ENCODE assay signal across 8 cellular contexts in genomic region chr7:92691578-92691977, GRCh38.
DNase-seq lines count a peak whose midpoint lies in the region; ATAC-seq and TF ChIP-seq lines count a peak whose summit lies in the region.

No MANE protein-coding gene starts in this region.

- peaks cover 30% of the 10 kb centered on the region for H3K4me1 Mint-ChIP-seq in mesothelial cell of epicardium

- CTCF ChIA-PET in PC-3 (lab: Charles Lee): no interaction called here

- ATAC-seq in GM19452 (IDR thresholded peaks at IDR 0.05; ENCODE audit: unreplicated experiment): peak; percentile 83
- ATAC-seq in HG03575 (IDR thresholded peaks at IDR 0.05; ENCODE audit: extremely low read depth, insufficient number of reproducible peaks, low FRiP score, unreplicated experiment): peak; percentile 49
- peak; percentile 77 for ATAC-seq in PC-3
- no peak for ATAC-seq in Right ventricle myocardium inferior

- intact Hi-C loops in PC-3 (cut with micrococcal nuclease) (loop anchor here (1.0 to 5.0 kb wide), 4 partner anchors 70 to 364 kb away; no protein-coding TSS in a partner anchor), Right ventricle myocardium inferior (cut with DNase I) (loop anchor here (10.0 kb wide), 1 partner anchor 167 kb away; the partner anchor contains the start of genes PEX1 and RBM48)

- H4K20me1 ChIP-seq in PC-3 (ENCODE audit: low read length): no peaks in the 10 kb centered on the region

- no peaks in the 10 kb centered on the region for H3K27me3 ChIP-seq in PC-3 (ENCODE audit: low read length)

- TF ChIP-seq CTCF in PC-3 (conservative IDR thresholded peaks at IDR 0.05; ENCODE audit: low read depth, low read length): peak; percentile 81
- peak; percentile 60 for TF ChIP-seq CTCF in mesothelial cell of epicardium (IDR thresholded peaks at IDR 0.05; ENCODE audit: unreplicated experiment)

- BruUV-seq in PC-3 (replicated peaks; lab: Mats Ljungman, UMichigan): no TSS peak

- no peak overlapping the region for H3K9ac ChIP-seq in PC-3 (ENCODE audit: low read length)

- no peaks in the 10 kb centered on the region for H3K9me2 ChIP-seq in PC-3 (replicated peaks; ENCODE audit: low read length)

- peaks cover 38% of the 10 kb centered on the region for H3K36me3 Mint-ChIP-seq in mesothelial cell of epicardium

- H3F3A ChIP-seq in PC-3 (ENCODE audit: low read length, unreplicated experiment): no peaks in the 10 kb centered on the region

- H3K27ac ChIP-seq in PC-3 (ENCODE audit: low read length): no peak overlapping the region

- no peaks in the 10 kb centered on the region for H3K9me3 ChIP-seq in PC-3 (ENCODE audit: low read length)

- H3K4me2 ChIP-seq in PC-3 (ENCODE audit: low read length): no peak overlapping the region

- H3K9me3 Mint-ChIP-seq in mesothelial cell of epicardium: peaks cover 19% of the 10 kb centered on the region

- peak overlapping the region; percentile 91 for H3K27ac Mint-ChIP-seq in mesothelial cell of epicardium

- H3K4me3 ChIP-seq in PC-3 (ENCODE audit: low read length): no peak overlapping the region

- no peaks in the 10 kb centered on the region for H3K79me2 ChIP-seq in PC-3 (ENCODE audit: low read length)

- H3K4me1 ChIP-seq in PC-3 (ENCODE audit: insufficient read depth, low read length): peaks cover 14% of the 10 kb centered on the region

- no peaks in the 10 kb centered on the region for H3K36me3 ChIP-seq in PC-3 (ENCODE audit: low read depth, low read length)

- peak; percentile 83 for DNase-seq in ELR (ENCODE audit: low read depth)
- peak; percentile 81 for DNase-seq in PC-3
- peak; percentile 48 for DNase-seq in central memory CD4-positive, alpha-beta T cell
- no peak for DNase-seq in mesothelial cell of epicardium (ENCODE audit: low spot score in 2 of 2, unreplicated experiment in 2 of 2)
- DNase-seq in KG1 (lab: John Stamatoyannopoulos, UW): no peak
- DNase-seq in Right ventricle myocardium inferior (ENCODE audit: missing footprints): no peak

- H2AFZ ChIP-seq in PC-3 (ENCODE audit: low read length): no peak overlapping the region

- H3K4me3 Mint-ChIP-seq in mesothelial cell of epicardium: no peak overlapping the region

- H3K27me3 Mint-ChIP-seq in mesothelial cell of epicardium (ENCODE audit: low read depth): no peaks in the 10 kb centered on the region

- POLR2A ChIA-PET in PC-3 (lab: Charles Lee; ENCODE audit: unreplicated experiment): no interaction called here

Comparison
In these comparisons a context has a peak if more than half of its experiments do, and no peak if none do; other contexts are left out.
1. DNase-seq: peak in ELR (single experiment), PC-3 (single experiment) and central memory CD4-positive, alpha-beta T cell (single experiment); none in mesothelial cell of epicardium (0 of 2), KG1 (single experiment) and Right ventricle myocardium inferior (single experiment).